Comparison of ENCODE assay signal across 7 cellular contexts in genomic region chr19:32599736-32600157, GRCh38. TPM values are rescaled to one million over a fixed set of nuclear protein-coding genes. Genes with fewer than 3 reads are reported as not detected.
DNase-seq lines count a peak whose midpoint lies in the region; ATAC-seq, FAIRE-seq and TF ChIP-seq lines count a peak whose summit lies in the region.

No MANE protein-coding gene starts in this region.

- TF ChIP-seq CTCF in LNCAP (IDR thresholded peaks at IDR 0.05) (peak; percentile 81), RWPE2 (IDR thresholded peaks at IDR 0.05; ENCODE audit: poor library complexity, severe bottlenecking) (peak; percentile 86), hepatocyte (IDR thresholded peaks at IDR 0.05; ENCODE audit: poor library complexity) (peak; percentile 85)

- H3K9me3 ChIP-seq in RWPE2 (ENCODE audit: severe bottlenecking) (no peaks in the 10 kb centered on the region), hepatocyte (ENCODE audit: low read depth) (no peaks in the 10 kb centered on the region)

- no peaks in the 10 kb centered on the region for H3K9me2 ChIP-seq in hepatocyte (replicated peaks; ENCODE audit: insufficient read depth)

- H3K4me3 ChIP-seq in RWPE2 (ENCODE audit: severe bottlenecking) (no peak overlapping the region), hepatocyte (no peak overlapping the region)

- no peak overlapping the region for H2AFZ ChIP-seq in hepatocyte

- H3K36me3 ChIP-seq in RWPE2 (ENCODE audit: low read depth) (peaks cover 80% of the 10 kb centered on the region), hepatocyte (replicated peaks; ENCODE audit: insufficient read depth, low read depth) (no peaks in the 10 kb centered on the region)

- H3K79me2 ChIP-seq in hepatocyte = no peaks in the 10 kb centered on the region

- H3K27me3 ChIP-seq in RWPE2 (ENCODE audit: insufficient read depth, poor library complexity, severe bottlenecking) (no peaks in the 10 kb centered on the region), hepatocyte (no peaks in the 10 kb centered on the region)

- no peaks in the 10 kb centered on the region for H3K4me1 ChIP-seq in RWPE2 (ENCODE audit: insufficient read depth, poor library complexity, severe bottlenecking)
- no peaks in the 10 kb centered on the region for H3K4me1 ChIP-seq in hepatocyte (ENCODE audit: insufficient read depth)

- no peak overlapping the region for H3K27ac ChIP-seq in RWPE2 (ENCODE audit: poor library complexity, severe bottlenecking)
- H3K27ac ChIP-seq in hepatocyte = no peak overlapping the region

- WGBS in hepatocyte (ENCODE audit: low lambda C conversion rate, missing lambda C conversion rate) = 32% methylated on average over 2 of the region's 2 CpGs

- peak; percentile 55; the same call in 2 of the 3 replicates for ATAC-seq in RWPE2 (ENCODE audit: low read depth)
- ATAC-seq in GM19023 (IDR thresholded peaks at IDR 0.05; ENCODE audit: unreplicated experiment) = no peak

- no peaks in the 10 kb centered on the region for H4K20me1 ChIP-seq in hepatocyte (ENCODE audit: insufficient read depth, poor library complexity, severe bottlenecking)

- no peak overlapping the region for H3K4me2 ChIP-seq in hepatocyte

- FAIRE-seq in G401.6 (lab: Jason Lieb, UNC) = peak; percentile 95

- DNase-seq in RWPE2 (ENCODE audit: low spot score) = no peak
- DNase-seq in amniotic epithelial cell (ENCODE audit: low read depth) = peak; percentile 63
- DNase-seq in hepatocyte (ENCODE audit: low spot score) = peak; percentile 71
- peak; percentile 39 for DNase-seq in smooth muscle cell of the brain vasculature (ENCODE audit: low read depth, low spot score)

RNA-seq across cellular contexts. Expression of gene PDCD5, which starts 18.8 kb away (rescaled TPM):
- total RNA-seq in hepatocyte = 138 and 149 TPM in 2 replicates
- 199 and 226 TPM in 2 replicates for polyA plus RNA-seq in hepatocyte
